In genomic region chrX:54481751-54482150, GRCh38 we compare ENCODE assay signal across 16 cellular contexts. TPM values are rescaled to one million over a fixed set of nuclear protein-coding genes. Genes with fewer than 3 reads are reported as not detected.
DNase-seq lines count a peak whose midpoint lies in the region; ATAC-seq and TF ChIP-seq lines count a peak whose summit lies in the region.
"Had no signal": no experiment of that assay in that cellular context is flagged by ENCODE, and none has a peak within 500 bp of the region (broad histone marks: within the 10 kb centered on the region; RNA-seq: fewer than 3 reads in every experiment).

No MANE protein-coding gene starts in this region.

- H3K4me2 ChIP-seq in GM23248 (ENCODE audit: unreplicated experiment) = no peak overlapping the region

- H3K9me3 ChIP-seq in GM23248 (ENCODE audit: low read depth) (no peaks in the 10 kb centered on the region), gastroesophageal sphincter (no peaks in the 10 kb centered on the region)
- H3K9me3 ChIP-seq: gastrocnemius medialis had no signal

- no peaks in the 10 kb centered on the region for H4K20me1 ChIP-seq in GM23248 (ENCODE audit: insufficient read depth)

- ATAC-seq in WTC11 = peak; percentile 44
- no peak for ATAC-seq in gastroesophageal sphincter
- ATAC-seq in GM18873 (IDR thresholded peaks at IDR 0.05; ENCODE audit: low FRiP score, unreplicated experiment) = no peak
- ATAC-seq in HG03460 (IDR thresholded peaks at IDR 0.05; ENCODE audit: unreplicated experiment) = no peak
- no peak for ATAC-seq in activated naive CD4-positive, alpha-beta T cell treated with anti-CD3 and anti-CD28 coated beads, Interleukin-2, amount 50 U/mL, for 72 hours
- ATAC-seq in GM21717 (IDR thresholded peaks at IDR 0.05; ENCODE audit: unreplicated experiment) = no peak
- ATAC-seq: activated T-cell treated with anti-CD3 and anti-CD28 coated beads, Interleukin-2, amount 50 U/mL, for 4 hours had no signal

- H3K36me3 ChIP-seq in GM23248 (ENCODE audit: low read depth) = no peaks in the 10 kb centered on the region
- no peaks in the 10 kb centered on the region for H3K36me3 ChIP-seq in gastroesophageal sphincter
- H3K36me3 ChIP-seq in rectal smooth muscle tissue (ENCODE audit: control insufficient read depth, insufficient read depth, low read length) = no peaks in the 10 kb centered on the region
- H3K36me3 ChIP-seq: gastrocnemius medialis had no signal

- H3K27ac Mint-ChIP-seq in WTC11 = peak overlapping the region; percentile 93
- no peak overlapping the region for H3K27ac Mint-ChIP-seq in activated naive CD4-positive, alpha-beta T cell treated with anti-CD3 and anti-CD28 coated beads, Interleukin-2, amount 50 U/mL, for 72 hours
- H3K27ac Mint-ChIP-seq: activated CD4-positive, alpha-beta T cell treated with anti-CD3 and anti-CD28 coated beads, Interleukin-2, amount 10 ng/mL, durations not matched to agents 24 days and 14 days; CD4-positive, CD25-positive, alpha-beta regulatory T cell had no signal

- no peaks in the 10 kb centered on the region for H3K27me3 ChIP-seq in GM23248 (replicated peaks; ENCODE audit: insufficient read depth)
- H3K27me3 ChIP-seq in gastroesophageal sphincter = no peaks in the 10 kb centered on the region
- no peaks in the 10 kb centered on the region for H3K27me3 ChIP-seq in rectal smooth muscle tissue (ENCODE audit: control insufficient read depth, insufficient read depth, low read length)
- H3K27me3 ChIP-seq: gastrocnemius medialis had no signal

- in situ Hi-C loops in GM23248 (cut with MboI) = no loop called here

- H3K9me2 ChIP-seq in GM23248 (ENCODE audit: insufficient read depth) = no peaks in the 10 kb centered on the region

- H3K79me2 ChIP-seq in GM23248 (ENCODE audit: insufficient read depth) = peaks cover 70% of the 10 kb centered on the region

- H3K27ac ChIP-seq in GM23248 (peak overlapping the region; percentile 67), gastroesophageal sphincter (peak overlapping the region in 3 of 4 donors; percentile 66 to 73 (median 73)), rectal smooth muscle tissue (ENCODE audit: low read depth, low read length) (peak overlapping the region; percentile 54)

- CTCF ChIA-PET in WTC11 (lab: Charles Lee) = interaction anchor here (0.9 to 1.4 kb wide), 4 partner anchors 12 to 48 kb away, joined by 3 to 6 read pairs (median 3); partner anchors contain the start of gene GNL3L

- H3K4me3 ChIP-seq in GM23248 (no peak overlapping the region), gastroesophageal sphincter (no peak overlapping the region), rectal smooth muscle tissue (ENCODE audit: low read length) (no peak overlapping the region)
- H3K4me3 ChIP-seq: gastrocnemius medialis had no signal

- H3K9ac ChIP-seq in GM23248 (peak overlapping the region; percentile 73; the same call in 1 of the 2 replicates), rectal smooth muscle tissue (ENCODE audit: low read length) (peak overlapping the region; percentile 11)

- POLR2A ChIA-PET in WTC11 (lab: Charles Lee) = no interaction called here

- H3K4me1 ChIP-seq in GM23248 (ENCODE audit: insufficient read depth) (peaks cover 28% of the 10 kb centered on the region), gastroesophageal sphincter (peaks cover 0 to 52% (median 0%) of the 10 kb centered on the region in 3 donors), rectal smooth muscle tissue (ENCODE audit: control insufficient read depth, insufficient read depth, low read length) (peaks cover 11% of the 10 kb centered on the region)
- H3K4me1 ChIP-seq: gastrocnemius medialis had no signal

- H3F3A ChIP-seq in GM23248 (ENCODE audit: insufficient read depth) = no peaks in the 10 kb centered on the region

- peak overlapping the region; percentile 51 for H3K4me3 Mint-ChIP-seq in WTC11
- H3K4me3 Mint-ChIP-seq: activated CD4-positive, alpha-beta T cell treated with anti-CD3 and anti-CD28 coated beads, Interleukin-2, amount 10 ng/mL, durations not matched to agents 24 days and 14 days; activated T-cell treated with anti-CD3 and anti-CD28 coated beads, Interleukin-2, amount 50 U/mL, for 4 hours; CD4-positive, CD25-positive, alpha-beta regulatory T cell had no signal

- peaks cover 66% of the 10 kb centered on the region for H3K4me1 Mint-ChIP-seq in WTC11
- H3K4me1 Mint-ChIP-seq: activated CD4-positive, alpha-beta T cell treated with anti-CD3 and anti-CD28 coated beads, Interleukin-2, amount 10 ng/mL, durations not matched to agents 24 days and 14 days; CD4-positive, CD25-positive, alpha-beta regulatory T cell had no signal

- TF ChIP-seq POLR2A in gastroesophageal sphincter (IDR thresholded peaks at IDR 0.05) = no peak

- no peaks in the 10 kb centered on the region for H3K36me3 Mint-ChIP-seq in WTC11
- H3K36me3 Mint-ChIP-seq in activated naive CD4-positive, alpha-beta T cell treated with anti-CD3 and anti-CD28 coated beads, Interleukin-2, amount 50 U/mL, for 72 hours = no peaks in the 10 kb centered on the region
- H3K36me3 Mint-ChIP-seq: CD4-positive, CD25-positive, alpha-beta regulatory T cell had no signal

- TF ChIP-seq EP300 in gastroesophageal sphincter (IDR thresholded peaks at IDR 0.05) = no peak

- H2AFZ ChIP-seq in GM23248 = peak overlapping the region; percentile 70; the same call in 1 of the 2 replicates

- DNase-seq in GM23248 (peak; percentile 14), WTC11 (ENCODE audit: low spot score) (peak; percentile 23)
- DNase-seq in activated naive CD4-positive, alpha-beta T cell treated with anti-CD3 and anti-CD28 coated beads, Interleukin-2, amount 50 U/mL, for 72 hours (ENCODE audit: low spot score in 2 of 2) = no peak
- DNase-seq: activated CD4-positive, alpha-beta T cell treated with anti-CD3 and anti-CD28 coated beads, Interleukin-2, amount 10 ng/mL, durations not matched to agents 24 days and 14 days; activated T-cell treated with anti-CD3 and anti-CD28 coated beads, Interleukin-2, amount 50 U/mL, for 4 hours; amniotic stem cell; CD4-positive, CD25-positive, alpha-beta regulatory T cell; GF-D8; stimulated activated CD4-positive, alpha-beta T cell treated with anti-CD3 and anti-CD28 coated beads, Interleukin-4, amount 100 ng/mL, for 24 hours; T-helper 2 cell had no signal

- H3K9me3 Mint-ChIP-seq in WTC11 = no peaks in the 10 kb centered on the region
- no peaks in the 10 kb centered on the region for H3K9me3 Mint-ChIP-seq in activated naive CD4-positive, alpha-beta T cell treated with anti-CD3 and anti-CD28 coated beads, Interleukin-2, amount 50 U/mL, for 72 hours
- H3K9me3 Mint-ChIP-seq: activated CD4-positive, alpha-beta T cell treated with anti-CD3 and anti-CD28 coated beads, Interleukin-2, amount 10 ng/mL, durations not matched to agents 24 days and 14 days; activated T-cell treated with anti-CD3 and anti-CD28 coated beads, Interleukin-2, amount 50 U/mL, for 4 hours had no signal

- 80 to 91% methylated on average over 4 to 5 of the region's 5 CpGs for WGBS in GM23248 (ENCODE audit: low coverage in 1 of 2, low lambda C conversion rate in 2 of 2, missing lambda C conversion rate in 2 of 2), 2 experiments
- WGBS in gastroesophageal sphincter (ENCODE audit: low coverage in 1 of 2), 2 donors = 70% methylated on average over 2 of the region's 5 CpGs; no CpG with 5 or more reads in 1 of the 2 donors

- no peak for TF ChIP-seq CTCF in WTC11 (IDR thresholded peaks at IDR 0.05)
- no peak for TF ChIP-seq CTCF in gastroesophageal sphincter (IDR thresholded peaks at IDR 0.05)

- no peaks in the 10 kb centered on the region for H3K27me3 Mint-ChIP-seq in WTC11 (ENCODE audit: low read depth)
- H3K27me3 Mint-ChIP-seq: activated CD4-positive, alpha-beta T cell treated with anti-CD3 and anti-CD28 coated beads, Interleukin-2, amount 10 ng/mL, durations not matched to agents 24 days and 14 days; CD4-positive, CD25-positive, alpha-beta regulatory T cell had no signal

TF ChIP-seq in WTC11, 78 proteins besides CTCF, POLR2A, EP300 and RAD21 (continues in another document):
- no peak for TF ChIP-seq ZNF396 (CRISPR knock-in tag; IDR thresholded peaks at IDR 0.05; ENCODE audit: borderline replicate concordance)

RNA-seq across cellular contexts. Expression of gene FGD1, which starts 14.3 kb away (rescaled TPM):
- 8.6 and 9.1 TPM in 2 replicates for total RNA-seq in GM23248 (2014; rRNA removed; shearing (Covaris generic))
- 5.4 and 6.0 TPM in 2 replicates for polyA plus RNA-seq in GM23248 (2016; fragmentation: Nextera tagmentation; extraction: Ambion mirVana)
- 32.8 to 36.3 TPM (median 33.7 TPM) in 3 replicates for total RNA-seq in WTC11 (2021)
- 10 to 100 TPM in 1 of 4 donors, 1 to 10 TPM in 3; 4.2 to 12.0 (median 7.2) TPM for total RNA-seq in gastroesophageal sphincter
- under 1 TPM; 0.27 to 0.31 TPM for total RNA-seq in activated naive CD4-positive, alpha-beta T cell treated with anti-CD3 and anti-CD28 coated beads, Interleukin-2, amount 50 U/mL, for 72 hours
- total RNA-seq: CD4-positive, CD25-positive, alpha-beta regulatory T cell had no signal

RNA-seq across cellular contexts. Expression of gene TSR2, which starts 41.5 kb away (rescaled TPM):
- 19.6 and 22.1 TPM in 2 replicates for total RNA-seq in GM23248 (2014; rRNA removed; shearing (Covaris generic))
- 42.4 TPM in 2 replicates for polyA plus RNA-seq in GM23248 (2016; fragmentation: Nextera tagmentation; extraction: Ambion mirVana)
- total RNA-seq in WTC11 (2021) (43.4 to 47.4 TPM (median 45.5 TPM) in 3 replicates), gastroesophageal sphincter (10 to 100 TPM; 30.4 to 39.5 (median 34.7) TPM)
- total RNA-seq in activated naive CD4-positive, alpha-beta T cell treated with anti-CD3 and anti-CD28 coated beads, Interleukin-2, amount 50 U/mL, for 72 hours = 10 to 100 TPM; 26.8 to 31.5 TPM

RNA-seq across cellular contexts. Expression of gene GNL3L, which starts 48.3 kb away (rescaled TPM):
- 24.3 and 30.3 TPM in 2 replicates for total RNA-seq in GM23248 (2014; rRNA removed; shearing (Covaris generic))
- polyA plus RNA-seq in GM23248 (2016; fragmentation: Nextera tagmentation; extraction: Ambion mirVana) = 9.2 and 10.9 TPM in 2 replicates
- 55.5 to 63.6 TPM (median 59.1 TPM) in 3 replicates for total RNA-seq in WTC11 (2021)
- 10 to 100 TPM; 20.9 to 34.4 (median 24.2) TPM for total RNA-seq in gastroesophageal sphincter
- 10 to 100 TPM; 47.6 to 55.3 TPM for total RNA-seq in activated naive CD4-positive, alpha-beta T cell treated with anti-CD3 and anti-CD28 coated beads, Interleukin-2, amount 50 U/mL, for 72 hours

Comparison
In these comparisons a context has a peak if more than half of its experiments do, and no peak if none do; other contexts are left out.
1. DNase-seq: peak in GM23248 (single experiment) and WTC11 (single experiment); none in activated naive CD4-positive, alpha-beta T cell treated with anti-CD3 and anti-CD28 coated beads, Interleukin-2, amount 50 U/mL, for 72 hours (0 of 2).
2. Peak in every context shown above with its lines, with median percentiles within 50 percentile points of each other: H3K27ac ChIP-seq.